ENCODE assay signal across 13 cellular contexts in the genomic region with DNA sequence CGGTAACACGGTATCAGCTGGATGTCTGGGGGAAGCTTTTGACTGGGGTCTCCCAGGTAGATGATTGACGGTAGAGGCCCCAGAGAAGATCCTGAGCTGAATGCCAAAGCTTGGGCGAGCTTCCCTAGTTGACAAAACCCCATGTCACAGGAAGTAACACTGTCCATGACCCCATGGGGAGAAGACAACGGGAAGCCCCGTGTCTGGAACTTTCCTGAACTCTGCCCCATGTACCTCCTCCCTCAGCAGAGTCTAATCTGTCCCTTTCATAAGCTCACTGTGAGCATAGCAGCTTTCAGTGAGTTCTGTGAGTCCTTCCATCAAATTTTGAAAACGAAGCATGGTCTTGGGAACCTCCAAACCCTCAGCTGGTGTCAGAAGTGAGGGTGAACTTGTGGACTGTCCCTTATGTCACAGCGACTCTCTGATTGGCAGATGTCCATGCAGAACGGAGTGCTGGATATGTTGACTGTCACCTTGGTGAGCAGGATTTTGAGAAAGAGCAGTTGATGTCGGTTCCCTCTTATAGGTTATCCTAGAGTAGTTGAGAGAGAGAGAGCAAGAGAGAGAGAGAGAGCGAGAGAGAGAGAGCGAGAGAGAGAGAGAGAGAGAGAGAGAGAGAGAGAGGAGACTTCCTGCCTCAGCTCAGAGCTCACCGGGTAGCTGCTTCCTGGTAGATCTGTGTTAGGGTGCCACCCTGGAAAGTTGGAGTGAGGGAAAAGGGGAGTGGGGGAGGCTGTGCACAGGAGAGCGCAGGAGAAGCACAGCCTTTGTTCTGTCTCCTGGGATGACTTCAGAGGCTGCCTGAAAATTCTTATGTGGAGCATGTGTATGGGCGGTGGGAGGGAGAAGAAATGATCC. TPM values are rescaled to one million over a fixed set of nuclear protein-coding genes. Genes with fewer than 3 reads are reported as not detected.
DNase-seq lines count a peak whose midpoint lies in the region; ATAC-seq, FAIRE-seq and TF ChIP-seq lines count a peak whose summit lies in the region.
"Had no signal": no experiment of that assay in that cellular context is flagged by ENCODE, and none has a peak within 500 bp of the region (broad histone marks: within the 10 kb centered on the region; RNA-seq: fewer than 3 reads in every experiment).

No MANE protein-coding gene starts in this region.

- TF ChIP-seq CTCF in kidney (IDR thresholded peaks at IDR 0.05; ENCODE audit: borderline replicate concordance, extremely low read depth, insufficient read depth) = peak; percentile 20
- no peak for TF ChIP-seq CTCF in transverse colon (IDR thresholded peaks at IDR 0.05)

- intact Hi-C loops in activated CD4-positive, alpha-beta memory T cell treated with anti-CD3 and anti-CD28 coated beads for 36 hours (cut with micrococcal nuclease) = no loop called here
- intact Hi-C loops in kidney (cut with DNase I) = no loop called here
- intact Hi-C loops in transverse colon (cut with DNase I; ENCODE audit: low total_unique reads) = no loop called here

- CTCF ChIA-PET in activated CD4-positive, alpha-beta memory T cell treated with anti-CD3 and anti-CD28 coated beads for 36 hours (lab: Charles Lee) = interaction anchor here (0.8 to 3.1 kb wide), 4 partner anchors 28 to 232 kb away, joined by 3 to 13 read pairs (median 4); no protein-coding TSS in a partner anchor

- WGBS in transverse colon (ENCODE audit: low coverage in 1 of 2), 2 donors = 50 to 56% methylated on average over 4 to 15 of the region's 15 CpGs

- no peak for DNase-seq in activated naive CD8-positive, alpha-beta T cell treated with anti-CD3 and anti-CD28 coated beads for 36 hours
- DNase-seq in activated CD4-positive, alpha-beta memory T cell treated with anti-CD3 and anti-CD28 coated beads for 36 hours = no peak
- DNase-seq in kidney (no peak), transverse colon (peak; percentile 6), NK-92 (lab: John Stamatoyannopoulos, UW; ENCODE audit: unreplicated experiment) (no peak)
- DNase-seq: NCI-H1436, NCI-H82 had no signal

- H3K36me3 ChIP-seq in kidney (ENCODE audit: control insufficient read depth in 1 of 2, insufficient read depth in 2 of 2, low read length in 2 of 2) = no peaks in the 10 kb centered on the region
- H3K36me3 ChIP-seq in transverse colon = no peaks in the 10 kb centered on the region
- H3K36me3 ChIP-seq: cardiac muscle cell had no signal

- in situ Hi-C loops in transverse colon (cut with MboI; ENCODE audit: low pct_ligation_motif_present in 1 of 4, low pct_unique_long_range_greater_than_20kb in 1 of 4, low sequenced_read_pairs in 3 of 4) = no loop called here

- POLR2A ChIA-PET in activated CD4-positive, alpha-beta memory T cell treated with anti-CD3 and anti-CD28 coated beads for 36 hours (lab: Charles Lee) = no interaction called here

- TF ChIP-seq POLR2A in transverse colon (IDR thresholded peaks at IDR 0.05) = no peak

- H3K4me3 ChIP-seq in kidney (ENCODE audit: low read length in 2 of 2) (no peak overlapping the region), transverse colon (no peak overlapping the region)
- H3K4me3 ChIP-seq: cardiac muscle cell had no signal

- peak overlapping the region; percentile 46 for H3K4me3 Mint-ChIP-seq in activated naive CD8-positive, alpha-beta T cell
- no peak overlapping the region for H3K4me3 Mint-ChIP-seq in activated naive CD8-positive, alpha-beta T cell treated with anti-CD3 and anti-CD28 coated beads for 36 hours
- H3K4me3 Mint-ChIP-seq in activated CD4-positive, alpha-beta memory T cell treated with anti-CD3 and anti-CD28 coated beads for 36 hours = no peak overlapping the region

- no peak for TF ChIP-seq EP300 in transverse colon (IDR thresholded peaks at IDR 0.05; ENCODE audit: low read depth)

- H3K4me1 ChIP-seq in kidney (ENCODE audit: control insufficient read depth in 1 of 2, insufficient read depth in 1 of 2, low read depth in 1 of 2, low read length in 2 of 2) (peaks cover 4 to 8% of the 10 kb centered on the region in 2 donors), transverse colon (peaks cover 0 to 23% (median 6%) of the 10 kb centered on the region in 4 donors)

- no peaks in the 10 kb centered on the region for H3K36me3 Mint-ChIP-seq in activated naive CD8-positive, alpha-beta T cell
- H3K36me3 Mint-ChIP-seq in activated naive CD8-positive, alpha-beta T cell treated with anti-CD3 and anti-CD28 coated beads for 36 hours = no peaks in the 10 kb centered on the region
- no peaks in the 10 kb centered on the region for H3K36me3 Mint-ChIP-seq in activated CD4-positive, alpha-beta memory T cell treated with anti-CD3 and anti-CD28 coated beads for 36 hours

- H3K27me3 ChIP-seq in transverse colon = no peaks in the 10 kb centered on the region
- H3K27me3 ChIP-seq: cardiac muscle cell had no signal

- peak overlapping the region in 1 of 2 donors; percentile 7 for H3K27ac ChIP-seq in kidney (ENCODE audit: low read depth in 2 of 2, low read length in 2 of 2)
- no peak overlapping the region for H3K27ac ChIP-seq in transverse colon
- H3K27ac ChIP-seq: C4-2B, cardiac muscle cell had no signal

- no peaks in the 10 kb centered on the region for H3K27me3 Mint-ChIP-seq in activated naive CD8-positive, alpha-beta T cell
- no peaks in the 10 kb centered on the region for H3K27me3 Mint-ChIP-seq in activated naive CD8-positive, alpha-beta T cell treated with anti-CD3 and anti-CD28 coated beads for 36 hours
- no peaks in the 10 kb centered on the region for H3K27me3 Mint-ChIP-seq in activated CD4-positive, alpha-beta memory T cell treated with anti-CD3 and anti-CD28 coated beads for 36 hours

- H3K27ac Mint-ChIP-seq in activated naive CD8-positive, alpha-beta T cell = peak overlapping the region; percentile 51
- H3K27ac Mint-ChIP-seq in activated naive CD8-positive, alpha-beta T cell treated with anti-CD3 and anti-CD28 coated beads for 36 hours = no peak overlapping the region
- peak overlapping the region; percentile 35 for H3K27ac Mint-ChIP-seq in activated CD4-positive, alpha-beta memory T cell treated with anti-CD3 and anti-CD28 coated beads for 36 hours

- no peak for ATAC-seq in GM21825 (IDR thresholded peaks at IDR 0.05; ENCODE audit: unreplicated experiment)
- no peak for ATAC-seq in HG03521 (IDR thresholded peaks at IDR 0.05; ENCODE audit: unreplicated experiment)

- H3K4me1 Mint-ChIP-seq in activated naive CD8-positive, alpha-beta T cell (ENCODE audit: low read depth) = peaks cover 21% of the 10 kb centered on the region
- peaks cover 16% of the 10 kb centered on the region for H3K4me1 Mint-ChIP-seq in activated naive CD8-positive, alpha-beta T cell treated with anti-CD3 and anti-CD28 coated beads for 36 hours
- peaks cover 16% of the 10 kb centered on the region for H3K4me1 Mint-ChIP-seq in activated CD4-positive, alpha-beta memory T cell treated with anti-CD3 and anti-CD28 coated beads for 36 hours (ENCODE audit: low read depth)

- H3K9me3 ChIP-seq in kidney (ENCODE audit: control insufficient read depth in 1 of 2, low read length in 2 of 2) = peaks cover 0 to 2% of the 10 kb centered on the region in 2 donors
- no peaks in the 10 kb centered on the region for H3K9me3 ChIP-seq in transverse colon

- no peaks in the 10 kb centered on the region for H3K9me3 Mint-ChIP-seq in activated naive CD8-positive, alpha-beta T cell (ENCODE audit: low read depth)
- no peaks in the 10 kb centered on the region for H3K9me3 Mint-ChIP-seq in activated naive CD8-positive, alpha-beta T cell treated with anti-CD3 and anti-CD28 coated beads for 36 hours
- H3K9me3 Mint-ChIP-seq in activated CD4-positive, alpha-beta memory T cell treated with anti-CD3 and anti-CD28 coated beads for 36 hours = no peaks in the 10 kb centered on the region

- no peak for FAIRE-seq in kidney (lab: Jason Lieb, UNC)
- FAIRE-seq: keratinocyte had no signal

- H3K9ac ChIP-seq in kidney (ENCODE audit: low read length in 2 of 2) = no peak overlapping the region

RNA-seq across cellular contexts. Expression of a gene that starts 29.9 kb away (rescaled TPM):
- total RNA-seq in activated naive CD8-positive, alpha-beta T cell treated with anti-CD3 and anti-CD28 coated beads for 36 hours = 1 to 10 TPM; 5.9 to 6.6 TPM
- 1 to 10 TPM; 3.3 to 3.4 TPM for total RNA-seq in activated CD4-positive, alpha-beta memory T cell treated with anti-CD3 and anti-CD28 coated beads for 36 hours
- total RNA-seq in kidney (1.4 TPM), transverse colon (1 to 10 TPM in 1 of 4 donors, under 1 TPM in 2, not detected in 1; 0.27 to 2.5 (median 0.37) TPM)
- polyA plus RNA-seq in kidney (ENCODE audit: insufficient read depth, low read depth, low replicate concordance) = 0.52 TPM
- total RNA-seq: cardiac muscle cell had no signal
- polyA plus RNA-seq: cardiac muscle cell had no signal
